1 cellular context compared by ENCODE assay signal in genomic region chr4:145533415-145533814, GRCh38. TPM values are rescaled to one million over a fixed set of nuclear protein-coding genes. Genes with fewer than 3 reads are reported as not detected.
"Had no signal": no experiment of that assay in that cellular context is flagged by ENCODE, and none has a peak within 500 bp of the region (broad histone marks: within the 10 kb centered on the region; RNA-seq: fewer than 3 reads in every experiment).

No MANE protein-coding gene starts in this region.

RNA-seq across cellular contexts. Expression of gene SMAD1, which starts 51.8 kb away (rescaled TPM):
- total RNA-seq: naive thymus-derived CD8-positive, alpha-beta T cell had no signal
